8 cellular contexts compared by ENCODE assay signal in genomic region chr15:33722005-33722672, GRCh38.
DNase-seq lines count a peak whose midpoint lies in the region; ATAC-seq lines count a peak whose summit lies in the region.

No MANE protein-coding gene starts in this region.

- ATAC-seq in GM18873 (IDR thresholded peaks at IDR 0.05; ENCODE audit: low FRiP score, unreplicated experiment) (peak; percentile 80), HG02973 (IDR thresholded peaks at IDR 0.05; ENCODE audit: unreplicated experiment) (peak; percentile 90), memory B cell (ENCODE audit: low read depth) (peak; percentile 97), aorta (ENCODE audit: low FRiP score) (no peak)

- POLR2A ChIA-PET in activated CD4-positive, alpha-beta T cell treated with anti-CD3 and anti-CD28 coated beads, Interleukin-2, amount 10 ng/mL, durations not matched to agents 7 days and 5 days (lab: Charles Lee), result no interaction called here

- H3K9me3 Mint-ChIP-seq in memory B cell, result peaks cover 2% of the 10 kb centered on the region
- H3K9me3 Mint-ChIP-seq in activated CD4-positive, alpha-beta T cell treated with anti-CD3 and anti-CD28 coated beads, Interleukin-2, amount 10 ng/mL, durations not matched to agents 7 days and 5 days, result no peaks in the 10 kb centered on the region

- no peaks in the 10 kb centered on the region for H3K27me3 Mint-ChIP-seq in memory B cell
- no peaks in the 10 kb centered on the region for H3K27me3 Mint-ChIP-seq in activated CD4-positive, alpha-beta T cell treated with anti-CD3 and anti-CD28 coated beads, Interleukin-2, amount 10 ng/mL, durations not matched to agents 7 days and 5 days

- H3K4me3 Mint-ChIP-seq in memory B cell, result peak overlapping the region; percentile 6
- H3K4me3 Mint-ChIP-seq in activated CD4-positive, alpha-beta T cell treated with anti-CD3 and anti-CD28 coated beads, Interleukin-2, amount 10 ng/mL, durations not matched to agents 7 days and 5 days, result no peak overlapping the region

- WGBS in aorta, 2 donors, result 67 to 76% methylated on average over 2 of the region's 2 CpGs

- intact Hi-C loops in aorta (cut with DNase I), result no loop called here

- H3K4me3 ChIP-seq in aorta (ENCODE audit: low read length in 2 of 2), result no peak overlapping the region

- DNase-seq in RKO (ENCODE audit: low spot score) (peak; percentile 42), memory B cell (ENCODE audit: low spot score in 2 of 2) (peak in 1 of 2 donors; percentile 26), aorta (no peak), retina (no peak)
- DNase-seq in activated CD4-positive, alpha-beta T cell treated with anti-CD3 and anti-CD28 coated beads, Interleukin-2, amount 10 ng/mL, durations not matched to agents 7 days and 5 days, result no peak
- DNase-seq in activated CD4-positive, CD25-positive, alpha-beta regulatory T cell treated with anti-CD3 and anti-CD28 coated beads, Interleukin-2, amount 50 U/mL, for 72 hours, result no peak

- H3K4me1 ChIP-seq in aorta (ENCODE audit: control insufficient read depth in 1 of 2, insufficient read depth in 2 of 2, low read length in 2 of 2), result no peaks in the 10 kb centered on the region

- H3K36me3 Mint-ChIP-seq in memory B cell, result no peaks in the 10 kb centered on the region
- H3K36me3 Mint-ChIP-seq in activated CD4-positive, alpha-beta T cell treated with anti-CD3 and anti-CD28 coated beads, Interleukin-2, amount 10 ng/mL, durations not matched to agents 7 days and 5 days (ENCODE audit: low read depth), result no peaks in the 10 kb centered on the region

- H3K9me3 ChIP-seq in aorta (ENCODE audit: control insufficient read depth, low read length), result peaks cover 2% of the 10 kb centered on the region

- no peak overlapping the region for H3K27ac ChIP-seq in aorta (ENCODE audit: low read depth in 1 of 2, low read length in 2 of 2)

- peaks cover 0 to 2% of the 10 kb centered on the region in 2 donors for H3K36me3 ChIP-seq in aorta (ENCODE audit: control insufficient read depth in 1 of 2, insufficient read depth in 2 of 2, low read length in 1 of 2)

- H3K27me3 ChIP-seq in aorta (ENCODE audit: control insufficient read depth in 1 of 2, insufficient read depth in 2 of 2, low read length in 1 of 2), result no peaks in the 10 kb centered on the region

- CTCF ChIA-PET in activated CD4-positive, alpha-beta T cell treated with anti-CD3 and anti-CD28 coated beads, Interleukin-2, amount 10 ng/mL, durations not matched to agents 7 days and 5 days (lab: Charles Lee), result no interaction called here

- H3K4me1 Mint-ChIP-seq in memory B cell, result peaks cover 18% of the 10 kb centered on the region
- no peaks in the 10 kb centered on the region for H3K4me1 Mint-ChIP-seq in activated CD4-positive, alpha-beta T cell treated with anti-CD3 and anti-CD28 coated beads, Interleukin-2, amount 10 ng/mL, durations not matched to agents 7 days and 5 days

- peak overlapping the region; percentile 72 for H3K27ac Mint-ChIP-seq in memory B cell
- H3K27ac Mint-ChIP-seq in activated CD4-positive, alpha-beta T cell treated with anti-CD3 and anti-CD28 coated beads, Interleukin-2, amount 10 ng/mL, durations not matched to agents 7 days and 5 days, result no peak overlapping the region
